1 cellular context compared by ENCODE assay signal in the genomic region with DNA sequence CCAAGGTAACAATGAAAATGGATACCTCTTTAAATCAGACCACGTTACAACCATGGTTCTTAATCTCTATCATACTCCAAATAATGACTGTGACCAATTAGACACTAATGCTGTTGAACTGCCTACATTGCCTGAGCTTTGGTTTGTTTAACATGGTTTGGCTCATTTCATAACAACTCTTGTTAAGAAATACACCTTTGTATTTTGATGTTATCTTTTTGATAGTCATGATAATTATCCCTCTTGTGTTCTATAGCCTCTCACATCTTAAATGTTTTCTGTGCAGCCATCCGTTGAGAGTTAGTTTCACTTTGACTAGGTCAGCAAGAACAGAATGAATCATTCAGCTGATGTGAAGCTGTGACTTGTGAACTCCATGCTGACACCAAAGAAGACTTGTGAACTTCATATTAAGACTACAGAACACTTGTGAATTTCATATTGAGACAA.
TF ChIP-seq lines count a peak whose summit lies in the region.

No MANE protein-coding gene starts in this region.

TF ChIP-seq in GM12878, 131 proteins besides CTCF, POLR2A, EP300 and RAD21 (continued from another document and continues in another):
- no peak for TF ChIP-seq MAX (IDR thresholded peaks at IDR 0.05; ENCODE audit: low read depth, low read length)
- no peak for TF ChIP-seq POU2F2 (IDR thresholded peaks at IDR 0.05; ENCODE audit: borderline replicate concordance, low read depth, low read length)
- TF ChIP-seq ZNF592 (IDR thresholded peaks at IDR 0.05): no peak
- TF ChIP-seq NRF1 (conservative IDR thresholded peaks at IDR 0.05; ENCODE audit: low read depth, low read length): no peak
- no peak for TF ChIP-seq HDAC6 (IDR thresholded peaks at IDR 0.05; ENCODE audit: unreplicated experiment)
- TF ChIP-seq KAT2A (conservative IDR thresholded peaks at IDR 0.05; ENCODE audit: control insufficient read depth, low read depth, low read length): no peak
- TF ChIP-seq, protein P1, sequence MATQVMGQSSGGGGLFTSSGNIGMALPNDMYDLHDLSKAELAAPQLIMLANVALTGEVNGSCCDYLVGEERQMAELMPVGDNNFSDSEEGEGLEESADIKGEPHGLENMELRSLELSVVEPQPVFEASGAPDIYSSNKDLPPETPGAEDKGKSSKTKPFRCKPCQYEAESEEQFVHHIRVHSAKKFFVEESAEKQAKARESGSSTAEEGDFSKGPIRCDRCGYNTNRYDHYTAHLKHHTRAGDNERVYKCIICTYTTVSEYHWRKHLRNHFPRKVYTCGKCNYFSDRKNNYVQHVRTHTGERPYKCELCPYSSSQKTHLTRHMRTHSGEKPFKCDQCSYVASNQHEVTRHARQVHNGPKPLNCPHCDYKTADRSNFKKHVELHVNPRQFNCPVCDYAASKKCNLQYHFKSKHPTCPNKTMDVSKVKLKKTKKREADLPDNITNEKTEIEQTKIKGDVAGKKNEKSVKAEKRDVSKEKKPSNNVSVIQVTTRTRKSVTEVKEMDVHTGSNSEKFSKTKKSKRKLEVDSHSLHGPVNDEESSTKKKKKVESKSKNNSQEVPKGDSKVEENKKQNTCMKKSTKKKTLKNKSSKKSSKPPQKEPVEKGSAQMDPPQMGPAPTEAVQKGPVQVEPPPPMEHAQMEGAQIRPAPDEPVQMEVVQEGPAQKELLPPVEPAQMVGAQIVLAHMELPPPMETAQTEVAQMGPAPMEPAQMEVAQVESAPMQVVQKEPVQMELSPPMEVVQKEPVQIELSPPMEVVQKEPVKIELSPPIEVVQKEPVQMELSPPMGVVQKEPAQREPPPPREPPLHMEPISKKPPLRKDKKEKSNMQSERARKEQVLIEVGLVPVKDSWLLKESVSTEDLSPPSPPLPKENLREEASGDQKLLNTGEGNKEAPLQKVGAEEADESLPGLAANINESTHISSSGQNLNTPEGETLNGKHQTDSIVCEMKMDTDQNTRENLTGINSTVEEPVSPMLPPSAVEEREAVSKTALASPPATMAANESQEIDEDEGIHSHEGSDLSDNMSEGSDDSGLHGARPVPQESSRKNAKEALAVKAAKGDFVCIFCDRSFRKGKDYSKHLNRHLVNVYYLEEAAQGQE (IDR thresholded peaks at IDR 0.05; ENCODE audit: low read depth, low read length): no peak
- TF ChIP-seq ELK1 (IDR thresholded peaks at IDR 0.05; ENCODE audit: low read depth, low read length): no peak
- TF ChIP-seq IRF4 (IDR thresholded peaks at IDR 0.05; ENCODE audit: low read depth, low read length): peak; percentile 96
- TF ChIP-seq RELA (IDR thresholded peaks at IDR 0.05; ENCODE audit: borderline replicate concordance, partially characterized antibody): no peak
- 0 out of 2 replicates have a peak, but pooled peaks have one; percentile 76 for TF ChIP-seq CBX5 (IDR thresholded peaks at IDR 0.05; ENCODE audit: low read depth)
- TF ChIP-seq ZBTB33 (IDR thresholded peaks at IDR 0.05): no peak
- TF ChIP-seq EED (IDR thresholded peaks at IDR 0.05; ENCODE audit: low read depth): 0 out of 2 replicates have a peak, but pooled peaks have one; percentile 25
- TF ChIP-seq DPF2 (IDR thresholded peaks at IDR 0.05): peak; percentile 98
- TF ChIP-seq SPI1 (IDR thresholded peaks at IDR 0.05; ENCODE audit: borderline replicate concordance, insufficient read depth, low read depth, low read length): no peak
- TF ChIP-seq ZBTB40 (IDR thresholded peaks at IDR 0.05; ENCODE audit: borderline replicate concordance): no peak
- TF ChIP-seq, protein P2, sequence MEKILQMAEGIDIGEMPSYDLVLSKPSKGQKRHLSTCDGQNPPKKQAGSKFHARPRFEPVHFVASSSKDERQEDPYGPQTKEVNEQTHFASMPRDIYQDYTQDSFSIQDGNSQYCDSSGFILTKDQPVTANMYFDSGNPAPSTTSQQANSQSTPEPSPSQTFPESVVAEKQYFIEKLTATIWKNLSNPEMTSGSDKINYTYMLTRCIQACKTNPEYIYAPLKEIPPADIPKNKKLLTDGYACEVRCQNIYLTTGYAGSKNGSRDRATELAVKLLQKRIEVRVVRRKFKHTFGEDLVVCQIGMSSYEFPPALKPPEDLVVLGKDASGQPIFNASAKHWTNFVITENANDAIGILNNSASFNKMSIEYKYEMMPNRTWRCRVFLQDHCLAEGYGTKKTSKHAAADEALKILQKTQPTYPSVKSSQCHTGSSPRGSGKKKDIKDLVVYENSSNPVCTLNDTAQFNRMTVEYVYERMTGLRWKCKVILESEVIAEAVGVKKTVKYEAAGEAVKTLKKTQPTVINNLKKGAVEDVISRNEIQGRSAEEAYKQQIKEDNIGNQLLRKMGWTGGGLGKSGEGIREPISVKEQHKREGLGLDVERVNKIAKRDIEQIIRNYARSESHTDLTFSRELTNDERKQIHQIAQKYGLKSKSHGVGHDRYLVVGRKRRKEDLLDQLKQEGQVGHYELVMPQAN (conservative IDR thresholded peaks at IDR 0.05): no peak
- TF ChIP-seq PAX5 (IDR thresholded peaks at IDR 0.05; ENCODE audit: borderline replicate concordance, low read depth, low read length): peak; percentile 98
- no peak for TF ChIP-seq USF1 (IDR thresholded peaks at IDR 0.05; ENCODE audit: borderline replicate concordance, extremely low read length, insufficient read depth, low read depth, low read length)
- no peak for TF ChIP-seq HCFC1 (IDR thresholded peaks at IDR 0.05; ENCODE audit: low read length)
- TF ChIP-seq SREBF2 (IDR thresholded peaks at IDR 0.05; ENCODE audit: low read length): no peak
- peak; percentile 77 for TF ChIP-seq ATF2 (IDR thresholded peaks at IDR 0.05; ENCODE audit: low read length)
- TF ChIP-seq CEBPZ (IDR thresholded peaks at IDR 0.05; ENCODE audit: low read depth, low read length): no peak
- TF ChIP-seq WRNIP1 (IDR thresholded peaks at IDR 0.05; ENCODE audit: borderline replicate concordance, low read depth, low read length): no peak
- TF ChIP-seq BMI1 (IDR thresholded peaks at IDR 0.05; ENCODE audit: borderline replicate concordance): peak; percentile 83
- TF ChIP-seq RUNX3 (IDR thresholded peaks at IDR 0.05; ENCODE audit: low read length): peak; percentile 46; the same call in 1 of the 2 replicates
